In the genomic region with DNA sequence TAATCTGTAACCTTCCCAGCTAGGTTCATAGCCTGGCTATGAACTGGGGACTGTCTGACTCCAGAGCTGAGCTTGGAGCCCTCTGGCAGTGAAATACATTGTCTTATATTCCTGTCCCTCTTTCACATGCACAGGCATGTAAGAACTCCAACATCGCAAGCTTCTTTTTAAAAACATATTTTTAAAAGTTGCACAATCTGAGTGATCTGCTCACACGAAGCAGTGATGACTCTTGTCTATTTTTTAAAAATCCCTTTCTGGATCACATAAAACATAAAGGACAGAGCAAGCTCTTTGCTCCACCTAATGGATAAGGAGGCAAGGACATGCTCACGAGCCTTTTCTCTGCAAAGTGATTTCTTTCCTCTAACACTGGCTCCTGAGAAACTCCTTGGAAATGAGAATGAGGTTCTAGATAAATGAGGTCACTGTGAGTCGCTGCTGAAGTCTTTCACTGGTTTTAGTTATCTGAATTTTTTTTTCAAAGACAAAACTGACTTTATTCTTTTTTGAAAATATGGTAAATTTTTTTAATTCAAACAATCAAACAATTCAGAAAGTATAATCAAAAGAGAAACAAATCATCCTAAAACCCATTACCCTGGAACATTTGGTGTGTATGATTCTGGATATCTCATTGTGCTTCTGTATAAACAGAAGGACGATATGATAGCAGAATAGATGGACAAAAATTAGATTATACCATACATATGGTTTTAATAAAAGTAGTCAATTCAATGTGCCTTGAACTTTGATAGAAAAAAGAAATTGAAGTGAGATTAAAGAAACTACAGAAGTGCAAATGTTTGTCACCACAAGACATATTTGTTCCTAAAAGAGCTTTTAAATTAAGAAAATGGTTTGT, we compare ENCODE assay signal across 8 cellular contexts. TPM values are rescaled to one million over a fixed set of nuclear protein-coding genes. Genes with fewer than 3 reads are reported as not detected.
A peak's percentile ranks its signal among the peaks of the same experiment; 100 is the strongest.
DNase-seq lines count a peak whose midpoint lies in the region; ATAC-seq and TF ChIP-seq lines count a peak whose summit lies in the region.

No MANE protein-coding gene starts in this region.

- H3K4me3 Mint-ChIP-seq in WTC11: no peak overlapping the region

- H3K4me1 Mint-ChIP-seq in WTC11: peaks cover 6% of the 10 kb centered on the region

- H3K36me3 Mint-ChIP-seq in WTC11: no peaks in the 10 kb centered on the region

- CTCF ChIA-PET in WTC11 (lab: Charles Lee): interaction anchor here (0.6 to 2.4 kb wide), 20 partner anchors 10 to 836 kb away, joined by 3 to 19 read pairs (median 4); a partner anchor contains a TSS

- peak; percentile 6 for DNase-seq in COR-L47 (lab: John Stamatoyannopoulos, UW)
- DNase-seq in LNCaP clone FGC (ENCODE audit: low read depth): no peak
- DNase-seq in WTC11 (ENCODE audit: low spot score): no peak
- peak; percentile 67 for DNase-seq in iPS-NIHi7 (ENCODE audit: extremely low spot score)
- no peak for DNase-seq in HUDEP-2 (lab: John Stamatoyannopoulos, UW; ENCODE audit: unreplicated experiment in 76 of 76)
- DNase-seq in stimulated activated naive CD4-positive, alpha-beta T cell (lab: John Stamatoyannopoulos, UW): no peak

- no peak overlapping the region for H3K27ac Mint-ChIP-seq in WTC11

- no peak overlapping the region for H3K4me3 ChIP-seq in LNCaP clone FGC (ENCODE audit: low read depth, low read length)

- POLR2A ChIA-PET in WTC11 (lab: Charles Lee): interaction anchor here (0.8 kb wide), 1 partner anchor 55 kb away, joined by 3 read pairs; no protein-coding TSS in a partner anchor

- no peaks in the 10 kb centered on the region for H3K27me3 Mint-ChIP-seq in WTC11 (ENCODE audit: low read depth)

- TF ChIP-seq CTCF in LNCaP clone FGC (IDR thresholded peaks at IDR 0.05; ENCODE audit: control insufficient read depth, extremely low read depth, insufficient read depth) (peak; percentile 77), WTC11 (IDR thresholded peaks at IDR 0.05) (no peak)

- peak; percentile 95 for ATAC-seq in WTC11
- ATAC-seq in HG02981 (IDR thresholded peaks at IDR 0.05; ENCODE audit: unreplicated experiment): no peak
- no peak for ATAC-seq in GM21526 (IDR thresholded peaks at IDR 0.05; ENCODE audit: low FRiP score, unreplicated experiment)

- H3K9me3 Mint-ChIP-seq in WTC11: peaks cover 4% of the 10 kb centered on the region

TF ChIP-seq in WTC11, 78 proteins besides CTCF, POLR2A, EP300 and RAD21:
- TF ChIP-seq ZNF423 (CRISPR knock-in tag; IDR thresholded peaks at IDR 0.05) (no peak), CREB1 (CRISPR knock-in tag; IDR thresholded peaks at IDR 0.05) (no peak), ZNF219 (CRISPR knock-in tag; IDR thresholded peaks at IDR 0.05; ENCODE audit: borderline replicate concordance) (no peak), MYBL2 (CRISPR knock-in tag; IDR thresholded peaks at IDR 0.05) (no peak), ESRRA (CRISPR knock-in tag; IDR thresholded peaks at IDR 0.05; ENCODE audit: borderline replicate concordance) (no peak), PRRX2 (CRISPR knock-in tag; IDR thresholded peaks at IDR 0.05) (no peak), NFYB (CRISPR knock-in tag; conservative IDR thresholded peaks at IDR 0.05; ENCODE audit: low read depth) (no peak), SMAD4 (CRISPR knock-in tag; IDR thresholded peaks at IDR 0.05) (no peak), ZNF416 (CRISPR knock-in tag; IDR thresholded peaks at IDR 0.05) (no peak)
- TF ChIP-seq, protein P1, sequence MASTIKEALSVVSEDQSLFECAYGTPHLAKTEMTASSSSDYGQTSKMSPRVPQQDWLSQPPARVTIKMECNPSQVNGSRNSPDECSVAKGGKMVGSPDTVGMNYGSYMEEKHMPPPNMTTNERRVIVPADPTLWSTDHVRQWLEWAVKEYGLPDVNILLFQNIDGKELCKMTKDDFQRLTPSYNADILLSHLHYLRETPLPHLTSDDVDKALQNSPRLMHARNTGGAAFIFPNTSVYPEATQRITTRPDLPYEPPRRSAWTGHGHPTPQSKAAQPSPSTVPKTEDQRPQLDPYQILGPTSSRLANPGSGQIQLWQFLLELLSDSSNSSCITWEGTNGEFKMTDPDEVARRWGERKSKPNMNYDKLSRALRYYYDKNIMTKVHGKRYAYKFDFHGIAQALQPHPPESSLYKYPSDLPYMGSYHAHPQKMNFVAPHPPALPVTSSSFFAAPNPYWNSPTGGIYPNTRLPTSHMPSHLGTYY (CRISPR knock-in tag; IDR thresholded peaks at IDR 0.05): no peak
- TF ChIP-seq, protein P2, sequence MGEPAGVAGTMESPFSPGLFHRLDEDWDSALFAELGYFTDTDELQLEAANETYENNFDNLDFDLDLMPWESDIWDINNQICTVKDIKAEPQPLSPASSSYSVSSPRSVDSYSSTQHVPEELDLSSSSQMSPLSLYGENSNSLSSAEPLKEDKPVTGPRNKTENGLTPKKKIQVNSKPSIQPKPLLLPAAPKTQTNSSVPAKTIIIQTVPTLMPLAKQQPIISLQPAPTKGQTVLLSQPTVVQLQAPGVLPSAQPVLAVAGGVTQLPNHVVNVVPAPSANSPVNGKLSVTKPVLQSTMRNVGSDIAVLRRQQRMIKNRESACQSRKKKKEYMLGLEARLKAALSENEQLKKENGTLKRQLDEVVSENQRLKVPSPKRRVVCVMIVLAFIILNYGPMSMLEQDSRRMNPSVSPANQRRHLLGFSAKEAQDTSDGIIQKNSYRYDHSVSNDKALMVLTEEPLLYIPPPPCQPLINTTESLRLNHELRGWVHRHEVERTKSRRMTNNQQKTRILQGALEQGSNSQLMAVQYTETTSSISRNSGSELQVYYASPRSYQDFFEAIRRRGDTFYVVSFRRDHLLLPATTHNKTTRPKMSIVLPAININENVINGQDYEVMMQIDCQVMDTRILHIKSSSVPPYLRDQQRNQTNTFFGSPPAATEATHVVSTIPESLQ (CRISPR knock-in tag; IDR thresholded peaks at IDR 0.05): no peak
- TF ChIP-seq, protein P3, sequence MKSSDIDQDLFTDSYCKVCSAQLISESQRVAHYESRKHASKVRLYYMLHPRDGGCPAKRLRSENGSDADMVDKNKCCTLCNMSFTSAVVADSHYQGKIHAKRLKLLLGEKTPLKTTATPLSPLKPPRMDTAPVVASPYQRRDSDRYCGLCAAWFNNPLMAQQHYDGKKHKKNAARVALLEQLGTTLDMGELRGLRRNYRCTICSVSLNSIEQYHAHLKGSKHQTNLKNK (CRISPR knock-in tag; IDR thresholded peaks at IDR 0.05): no peak
- TF ChIP-seq, protein P4, sequence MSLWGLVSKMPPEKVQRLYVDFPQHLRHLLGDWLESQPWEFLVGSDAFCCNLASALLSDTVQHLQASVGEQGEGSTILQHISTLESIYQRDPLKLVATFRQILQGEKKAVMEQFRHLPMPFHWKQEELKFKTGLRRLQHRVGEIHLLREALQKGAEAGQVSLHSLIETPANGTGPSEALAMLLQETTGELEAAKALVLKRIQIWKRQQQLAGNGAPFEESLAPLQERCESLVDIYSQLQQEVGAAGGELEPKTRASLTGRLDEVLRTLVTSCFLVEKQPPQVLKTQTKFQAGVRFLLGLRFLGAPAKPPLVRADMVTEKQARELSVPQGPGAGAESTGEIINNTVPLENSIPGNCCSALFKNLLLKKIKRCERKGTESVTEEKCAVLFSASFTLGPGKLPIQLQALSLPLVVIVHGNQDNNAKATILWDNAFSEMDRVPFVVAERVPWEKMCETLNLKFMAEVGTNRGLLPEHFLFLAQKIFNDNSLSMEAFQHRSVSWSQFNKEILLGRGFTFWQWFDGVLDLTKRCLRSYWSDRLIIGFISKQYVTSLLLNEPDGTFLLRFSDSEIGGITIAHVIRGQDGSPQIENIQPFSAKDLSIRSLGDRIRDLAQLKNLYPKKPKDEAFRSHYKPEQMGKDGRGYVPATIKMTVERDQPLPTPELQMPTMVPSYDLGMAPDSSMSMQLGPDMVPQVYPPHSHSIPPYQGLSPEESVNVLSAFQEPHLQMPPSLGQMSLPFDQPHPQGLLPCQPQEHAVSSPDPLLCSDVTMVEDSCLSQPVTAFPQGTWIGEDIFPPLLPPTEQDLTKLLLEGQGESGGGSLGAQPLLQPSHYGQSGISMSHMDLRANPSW (CRISPR knock-in tag; conservative IDR thresholded peaks at IDR 0.05; ENCODE audit: low read depth): no peak
- TF ChIP-seq, protein P5, sequence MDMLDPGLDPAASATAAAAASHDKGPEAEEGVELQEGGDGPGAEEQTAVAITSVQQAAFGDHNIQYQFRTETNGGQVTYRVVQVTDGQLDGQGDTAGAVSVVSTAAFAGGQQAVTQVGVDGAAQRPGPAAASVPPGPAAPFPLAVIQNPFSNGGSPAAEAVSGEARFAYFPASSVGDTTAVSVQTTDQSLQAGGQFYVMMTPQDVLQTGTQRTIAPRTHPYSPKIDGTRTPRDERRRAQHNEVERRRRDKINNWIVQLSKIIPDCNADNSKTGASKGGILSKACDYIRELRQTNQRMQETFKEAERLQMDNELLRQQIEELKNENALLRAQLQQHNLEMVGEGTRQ (CRISPR knock-in tag; IDR thresholded peaks at IDR 0.05): no peak
- TF ChIP-seq, protein P6, sequence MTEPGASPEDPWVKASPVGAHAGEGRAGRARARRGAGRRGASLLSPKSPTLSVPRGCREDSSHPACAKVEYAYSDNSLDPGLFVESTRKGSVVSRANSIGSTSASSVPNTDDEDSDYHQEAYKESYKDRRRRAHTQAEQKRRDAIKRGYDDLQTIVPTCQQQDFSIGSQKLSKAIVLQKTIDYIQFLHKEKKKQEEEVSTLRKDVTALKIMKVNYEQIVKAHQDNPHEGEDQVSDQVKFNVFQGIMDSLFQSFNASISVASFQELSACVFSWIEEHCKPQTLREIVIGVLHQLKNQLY (CRISPR knock-in tag; IDR thresholded peaks at IDR 0.05): no peak

RNA-seq across cellular contexts. Expression of a gene that starts 30.8 kb away (rescaled TPM):
- total RNA-seq in WTC11 (2021): 0.78 to 1.3 TPM (median 1.2 TPM) in 3 replicates

Comparison
In these comparisons a context has a peak if more than half of its experiments do, and no peak if none do; other contexts are left out.
1. DNase-seq: peak in COR-L47 (single experiment) and iPS-NIHi7 (single experiment); none in LNCaP clone FGC (single experiment), WTC11 (single experiment), HUDEP-2 (0 of 76) and stimulated activated naive CD4-positive, alpha-beta T cell (0 of 6).